ENCODE assay signal across 9 cellular contexts in genomic region chr3:46663611-46664135, GRCh38. TPM values are rescaled to one million over a fixed set of nuclear protein-coding genes. Genes with fewer than 3 reads are reported as not detected.
DNase-seq lines count a peak whose midpoint lies in the region; ATAC-seq and TF ChIP-seq lines count a peak whose summit lies in the region.
"Had no signal": no experiment of that assay in that cellular context is flagged by ENCODE, and none has a peak within 500 bp of the region (broad histone marks: within the 10 kb centered on the region; RNA-seq: fewer than 3 reads in every experiment).

No MANE protein-coding gene starts in this region.

- H3K9me3 Mint-ChIP-seq in activated naive CD4-positive, alpha-beta T cell treated with anti-CD3 and anti-CD28 coated beads, Interleukin-2, amount 50 U/mL, for 24 hours = no peaks in the 10 kb centered on the region
- no peaks in the 10 kb centered on the region for H3K9me3 Mint-ChIP-seq in type B pancreatic cell
- H3K9me3 Mint-ChIP-seq in activated T-cell treated with anti-CD3 and anti-CD28 coated beads, Interleukin-2, amount 50 U/mL, for 4 hours = no peaks in the 10 kb centered on the region
- H3K9me3 Mint-ChIP-seq: CD4-positive, alpha-beta memory T cell had no signal

- TF ChIP-seq CTCF in Panc1 (IDR thresholded peaks at IDR 0.05) (no peak; the same call in 1 of the 2 replicates), left ventricle myocardium inferior (IDR thresholded peaks at IDR 0.05; ENCODE audit: borderline replicate concordance) (peak; percentile 57), type B pancreatic cell (conservative IDR thresholded peaks at IDR 0.05) (peak; percentile 25)

- H3K4me1 ChIP-seq in Panc1 (ENCODE audit: control insufficient read depth, insufficient read depth, low read length) (no peaks in the 10 kb centered on the region), left ventricle myocardium inferior (peaks cover 89% of the 10 kb centered on the region)

- peaks cover 1% of the 10 kb centered on the region for H3K27me3 Mint-ChIP-seq in activated naive CD4-positive, alpha-beta T cell treated with anti-CD3 and anti-CD28 coated beads, Interleukin-2, amount 50 U/mL, for 24 hours
- H3K27me3 Mint-ChIP-seq in type B pancreatic cell = peaks cover 3% of the 10 kb centered on the region
- peaks cover 6% of the 10 kb centered on the region for H3K27me3 Mint-ChIP-seq in activated T-cell treated with anti-CD3 and anti-CD28 coated beads, Interleukin-2, amount 50 U/mL, for 4 hours (ENCODE audit: low read depth)
- H3K27me3 Mint-ChIP-seq: CD4-positive, alpha-beta memory T cell had no signal

- intact Hi-C loops in Panc1 (cut with micrococcal nuclease; ENCODE audit: unreplicated experiment) = no loop called here
- intact Hi-C loops in left ventricle myocardium inferior (cut with micrococcal nuclease) = no loop called here

- H3K36me3 ChIP-seq in Panc1 (ENCODE audit: control insufficient read depth, insufficient read depth, low read length) = no peaks in the 10 kb centered on the region
- no peaks in the 10 kb centered on the region for H3K36me3 ChIP-seq in left ventricle myocardium inferior

- BruUV-seq in Panc1 (replicated peaks; lab: Mats Ljungman, UMichigan) = no TSS peak

- H3K36me3 Mint-ChIP-seq in activated naive CD4-positive, alpha-beta T cell treated with anti-CD3 and anti-CD28 coated beads, Interleukin-2, amount 50 U/mL, for 24 hours = no peaks in the 10 kb centered on the region
- no peaks in the 10 kb centered on the region for H3K36me3 Mint-ChIP-seq in type B pancreatic cell
- no peaks in the 10 kb centered on the region for H3K36me3 Mint-ChIP-seq in activated T-cell treated with anti-CD3 and anti-CD28 coated beads, Interleukin-2, amount 50 U/mL, for 4 hours (ENCODE audit: insufficient read depth)
- H3K36me3 Mint-ChIP-seq: CD4-positive, alpha-beta memory T cell had no signal

- H3K4me3 Mint-ChIP-seq in activated naive CD4-positive, alpha-beta T cell treated with anti-CD3 and anti-CD28 coated beads, Interleukin-2, amount 50 U/mL, for 24 hours = no peak overlapping the region
- H3K4me3 Mint-ChIP-seq in type B pancreatic cell = peak overlapping the region; percentile 61
- no peak overlapping the region for H3K4me3 Mint-ChIP-seq in activated T-cell treated with anti-CD3 and anti-CD28 coated beads, Interleukin-2, amount 50 U/mL, for 4 hours
- H3K4me3 Mint-ChIP-seq: CD4-positive, alpha-beta memory T cell had no signal

- in situ Hi-C loops in Panc1 (cut with HindIII; ENCODE audit: low pct_unique_long_range_greater_than_20kb, low sequenced_read_pairs) = no loop called here

- no peak overlapping the region for H3K27ac ChIP-seq in Panc1 (ENCODE audit: low read length)
- peak overlapping the region; percentile 86 for H3K27ac ChIP-seq in left ventricle myocardium inferior (replicated peaks)

- CTCF ChIA-PET in Panc1 (lab: Charles Lee) = interaction anchor here (0.5 to 0.6 kb wide), 2 partner anchors 34 to 313 kb away, joined by 5 to 9 read pairs; no protein-coding TSS in a partner anchor

- no peaks in the 10 kb centered on the region for H3K9me3 ChIP-seq in Panc1 (ENCODE audit: control insufficient read depth, insufficient read depth, low read depth, low read length)
- H3K9me3 ChIP-seq in left ventricle myocardium inferior (replicated peaks) = no peaks in the 10 kb centered on the region

- no peaks in the 10 kb centered on the region for H3K27me3 ChIP-seq in Panc1 (ENCODE audit: control insufficient read depth, insufficient read depth, low read length)
- no peaks in the 10 kb centered on the region for H3K27me3 ChIP-seq in left ventricle myocardium inferior (ENCODE audit: low read depth)

- H3K27ac Mint-ChIP-seq in activated naive CD4-positive, alpha-beta T cell treated with anti-CD3 and anti-CD28 coated beads, Interleukin-2, amount 50 U/mL, for 24 hours = peak overlapping the region; percentile 79
- H3K27ac Mint-ChIP-seq in type B pancreatic cell = peak overlapping the region; percentile 44

- POLR2A ChIA-PET in Panc1 (lab: Charles Lee) = no interaction called here

- DNase-seq in activated naive CD4-positive, alpha-beta T cell treated with Interleukin-2 at 50 U/mL for 16 hours = no peak
- DNase-seq in Panc1 (ENCODE audit: low read depth, low spot score) (no peak), left ventricle myocardium inferior (no peak), type B pancreatic cell (ENCODE audit: extremely low spot score, unreplicated experiment) (no peak)
- no peak for DNase-seq in activated T-cell treated with anti-CD3 and anti-CD28 coated beads, Interleukin-2, amount 50 U/mL, for 4 hours

- no peaks in the 10 kb centered on the region for H3K4me1 Mint-ChIP-seq in activated naive CD4-positive, alpha-beta T cell treated with anti-CD3 and anti-CD28 coated beads, Interleukin-2, amount 50 U/mL, for 24 hours
- peaks cover 40% of the 10 kb centered on the region for H3K4me1 Mint-ChIP-seq in type B pancreatic cell (ENCODE audit: unreplicated experiment)
- no peaks in the 10 kb centered on the region for H3K4me1 Mint-ChIP-seq in activated T-cell treated with anti-CD3 and anti-CD28 coated beads, Interleukin-2, amount 50 U/mL, for 4 hours (ENCODE audit: low read depth)

- H3K4me3 ChIP-seq in Panc1 (ENCODE audit: low read depth in 2 of 2, low read length in 2 of 2) (no peak overlapping the region), left ventricle myocardium inferior (no peak overlapping the region)

- ATAC-seq in Panc1 (peak; percentile 54; the same call in 1 of the 2 replicates), HG03097 (IDR thresholded peaks at IDR 0.05; ENCODE audit: low FRiP score, unreplicated experiment) (no peak), GM21526 (IDR thresholded peaks at IDR 0.05; ENCODE audit: low FRiP score, unreplicated experiment) (no peak)
- no peak for ATAC-seq in activated T-cell treated with anti-CD3 and anti-CD28 coated beads, Interleukin-2, amount 50 U/mL, for 4 hours

RNA-seq across cellular contexts. Expression of gene ALS2CL, which starts 29.8 kb away (rescaled TPM):
- 2.7 TPM for total RNA-seq in Panc1 (2021; ENCODE audit: unreplicated experiment)
- 2.3 TPM for polyA plus RNA-seq in Panc1 (2012; ENCODE audit: insufficient read length)
- total RNA-seq in left ventricle myocardium inferior = 33.7 TPM
- total RNA-seq in type B pancreatic cell (ENCODE audit: low replicate concordance) = 31.7 and 70.8 TPM in 2 replicates
- total RNA-seq in activated T-cell treated with anti-CD3 and anti-CD28 coated beads, Interleukin-2, amount 50 U/mL, for 4 hours = 1 to 10 TPM; 1.3 to 1.5 (median 1.4) TPM

RNA-seq across cellular contexts. Expression of gene TMIE, which starts 37.5 kb away (rescaled TPM):
- total RNA-seq in Panc1 (2021; ENCODE audit: unreplicated experiment) (1.1 TPM), left ventricle myocardium inferior (1.5 TPM), type B pancreatic cell (ENCODE audit: low replicate concordance) (0.48 and 0.62 TPM in 2 replicates)
- polyA plus RNA-seq in Panc1 (2012; ENCODE audit: insufficient read length) = 0.80 TPM
- under 1 TPM; 0.16 to 0.71 (median 0.40) TPM for total RNA-seq in activated T-cell treated with anti-CD3 and anti-CD28 coated beads, Interleukin-2, amount 50 U/mL, for 4 hours

RNA-seq across cellular contexts. Expression of gene FAM240A, which starts 51.3 kb away (rescaled TPM):
- not detected for total RNA-seq in Panc1 (2021; ENCODE audit: unreplicated experiment)
- not detected for polyA plus RNA-seq in Panc1 (2012; ENCODE audit: insufficient read length)
- total RNA-seq in left ventricle myocardium inferior = not detected
- not detected in 2 replicates for total RNA-seq in type B pancreatic cell (ENCODE audit: low replicate concordance)
- not detected for total RNA-seq in activated T-cell treated with anti-CD3 and anti-CD28 coated beads, Interleukin-2, amount 50 U/mL, for 4 hours
- total RNA-seq: CD4-positive, alpha-beta memory T cell had no signal
- polyA plus RNA-seq: CD4-positive, alpha-beta memory T cell had no signal

RNA-seq across cellular contexts. Expression of gene PRSS50, which starts 54.0 kb away (rescaled TPM):
- total RNA-seq in Panc1 (2021; ENCODE audit: unreplicated experiment) (0.13 TPM), left ventricle myocardium inferior (0.22 TPM), type B pancreatic cell (ENCODE audit: low replicate concordance) (1.1 and 1.2 TPM in 2 replicates)
- polyA plus RNA-seq in Panc1 (2012; ENCODE audit: insufficient read length) = 0.08 TPM
- not detected for total RNA-seq in activated T-cell treated with anti-CD3 and anti-CD28 coated beads, Interleukin-2, amount 50 U/mL, for 4 hours
- total RNA-seq: CD4-positive, alpha-beta memory T cell had no signal
- polyA plus RNA-seq: CD4-positive, alpha-beta memory T cell had no signal
